7 cellular contexts compared by ENCODE assay signal in genomic region chr1:19179597-19180271, GRCh38. TPM values are rescaled to one million over a fixed set of nuclear protein-coding genes. Genes with fewer than 3 reads are reported as not detected.
A peak's percentile ranks its signal among the peaks of the same experiment; 100 is the strongest.
DNase-seq lines count a peak whose midpoint lies in the region; ATAC-seq, FAIRE-seq and TF ChIP-seq lines count a peak whose summit lies in the region.

No MANE protein-coding gene starts in this region.

- H3K9me2 ChIP-seq in Loucy (replicated peaks; ENCODE audit: low read depth, low read length): no peaks in the 10 kb centered on the region

- H3K27me3 ChIP-seq in Loucy (ENCODE audit: insufficient read depth, low read length, poor library complexity, severe bottlenecking): no peaks in the 10 kb centered on the region

- H3K4me3 ChIP-seq in Loucy (ENCODE audit: low read length, poor library complexity, severe bottlenecking): peak overlapping the region; percentile 57

- H3K27ac Mint-ChIP-seq in activated naive CD8-positive, alpha-beta T cell: peak overlapping the region; percentile 82

- DNase-seq in left colon: no peak
- DNase-seq in AG08396 (ENCODE audit: low spot score): no peak
- DNase-seq in SIG-M5 (lab: John Stamatoyannopoulos, UW): no peak

- peaks cover 23% of the 10 kb centered on the region for H3K36me3 Mint-ChIP-seq in activated naive CD8-positive, alpha-beta T cell

- no peaks in the 10 kb centered on the region for H3K9me3 ChIP-seq in Loucy (ENCODE audit: insufficient read depth, low read depth, low read length)

- peaks cover 72% of the 10 kb centered on the region for H3K36me3 ChIP-seq in Loucy (ENCODE audit: insufficient read depth, low read length)

- H3F3A ChIP-seq in Loucy (ENCODE audit: low read depth): peaks cover 26% of the 10 kb centered on the region

- peak; percentile 66 for ATAC-seq in left colon
- ATAC-seq in HG03565 (IDR thresholded peaks at IDR 0.05; ENCODE audit: unreplicated experiment): no peak

- H3K4me1 Mint-ChIP-seq in activated naive CD8-positive, alpha-beta T cell (ENCODE audit: low read depth): peaks cover 25% of the 10 kb centered on the region

- H3K4me3 Mint-ChIP-seq in activated naive CD8-positive, alpha-beta T cell: peak overlapping the region; percentile 31

- no peak overlapping the region for H2AFZ ChIP-seq in Loucy (ENCODE audit: low read length)

- peak; percentile 53 for FAIRE-seq in G401.6 (lab: Jason Lieb, UNC)

- no peaks in the 10 kb centered on the region for H4K20me1 ChIP-seq in Loucy (ENCODE audit: insufficient read depth, low read length, poor library complexity, severe bottlenecking)

- H3K9ac ChIP-seq in Loucy (ENCODE audit: low read depth, low read length, poor library complexity, severe bottlenecking): peak overlapping the region; percentile 62

- H3K4me2 ChIP-seq in Loucy (ENCODE audit: low read depth, low read length, poor library complexity, severe bottlenecking): peak overlapping the region; percentile 65

- H3K27me3 Mint-ChIP-seq in activated naive CD8-positive, alpha-beta T cell: no peaks in the 10 kb centered on the region

- H3K79me2 ChIP-seq in Loucy (ENCODE audit: insufficient read depth, low read length): peaks cover 6% of the 10 kb centered on the region; the same call in 1 of the 2 replicates

- peak; percentile 74 for TF ChIP-seq CTCF in Loucy (conservative IDR thresholded peaks at IDR 0.05; ENCODE audit: low read length)

- H3K4me1 ChIP-seq in Loucy (ENCODE audit: insufficient read depth, low read length, poor library complexity, severe bottlenecking): peaks cover 38% of the 10 kb centered on the region

- intact Hi-C loops in left colon (cut with DNase I, micrococcal nuclease): no loop called here

- no peaks in the 10 kb centered on the region for H3K9me3 Mint-ChIP-seq in activated naive CD8-positive, alpha-beta T cell (ENCODE audit: low read depth)

RNA-seq across cellular contexts. Expression of gene UBR4, which starts 30.3 kb away (rescaled TPM):
- total RNA-seq in left colon: 100 to 1,000 TPM; 103 to 114 TPM
